31 cellular contexts compared by ENCODE assay signal in genomic region chr11:59674291-59674690, GRCh38. TPM values are rescaled to one million over a fixed set of nuclear protein-coding genes. Genes with fewer than 3 reads are reported as not detected.
"Had no signal": no experiment of that assay in that cellular context is flagged by ENCODE, and none has a peak within 500 bp of the region (broad histone marks: within the 10 kb centered on the region; RNA-seq: fewer than 3 reads in every experiment).

No MANE protein-coding gene starts in this region.

- ATAC-seq: effector memory CD8-positive, alpha-beta T cell; esophagus mucosa; gastrocnemius medialis; heart right ventricle; left cardiac atrium; lower lobe of right lung; mucosa of descending colon had no signal

- DNase-seq: colonic mucosa; cortex of kidney; effector CD8-positive, alpha-beta T cell; effector memory CD8-positive, alpha-beta T cell; endodermal cell; erythroblast; esophagus squamous epithelium; foreskin fibroblast; foreskin melanocyte; gastrocnemius medialis; glutamatergic neuron; head of caudate nucleus; heart right ventricle; hippocampal formation; left cardiac atrium; left ventricle myocardium inferior; lower lobe of right lung; mesenchymal stem cell; mucosa of descending colon; naive B cell had no signal

- H3K27ac ChIP-seq: colonic mucosa, epithelial cell of prostate, esophagus squamous epithelium, gastrocnemius medialis, heart right ventricle, left ventricle myocardium inferior, lower lobe of right lung had no signal

- H3K36me3 ChIP-seq: colonic mucosa, esophagus squamous epithelium, gastrocnemius medialis, heart right ventricle, left ventricle myocardium inferior, lower lobe of right lung had no signal

- H3K27me3 ChIP-seq: colonic mucosa, esophagus squamous epithelium, gastrocnemius medialis, heart right ventricle had no signal

- H3K4me1 ChIP-seq: colonic mucosa had no signal

- H3K4me3 ChIP-seq: colonic mucosa, esophagus squamous epithelium, gastrocnemius medialis, heart right ventricle, left ventricle myocardium inferior, lower lobe of right lung, mucosa of descending colon had no signal

- H3K9me3 ChIP-seq: colonic mucosa, esophagus squamous epithelium, gastrocnemius medialis, heart right ventricle, left ventricle myocardium inferior, lower lobe of right lung, mucosa of descending colon had no signal

RNA-seq across cellular contexts. Expression of gene OR10V1, which starts 39.4 kb away (rescaled TPM):
- total RNA-seq: colonic mucosa, dermis microvascular lymphatic vessel endothelial cell, endodermal cell, esophagus mucosa, esophagus squamous epithelium, gastrocnemius medialis, glomerular endothelial cell, heart right ventricle, kidney epithelial cell, left cardiac atrium, left ventricle myocardium inferior, lower leg skin, lower lobe of right lung, lung microvascular endothelial cell, mesenteric fat pad, mesothelial cell of epicardium, mucosa of descending colon, myocyte had no signal
- polyA plus RNA-seq: heart right ventricle, keratinocyte had no signal
